ENCODE assay signal across 3 cellular contexts in genomic region chr3:130907966-130908365, GRCh38.
TF ChIP-seq lines count a peak whose summit lies in the region.

No MANE protein-coding gene starts in this region.

TF ChIP-seq in GM12878, 131 proteins besides CTCF, POLR2A, EP300 and RAD21:
- TF ChIP-seq TAF1 (IDR thresholded peaks at IDR 0.05; ENCODE audit: borderline replicate concordance, low read depth, low read length) (no peak), EZH2 (IDR thresholded peaks at IDR 0.05; ENCODE audit: borderline replicate concordance, control insufficient read depth, low read depth, low read length) (no peak), IKZF2 (IDR thresholded peaks at IDR 0.05) (no peak), TARDBP (IDR thresholded peaks at IDR 0.05; ENCODE audit: borderline replicate concordance) (no peak), BHLHE40 (IDR thresholded peaks at IDR 0.05; ENCODE audit: borderline replicate concordance in 1 of 2, low read depth in 2 of 2, low read length in 1 of 2) (no peak), MXI1 (IDR thresholded peaks at IDR 0.05; ENCODE audit: low read depth, low read length) (no peak), CBFB (IDR thresholded peaks at IDR 0.05; ENCODE audit: low read depth) (no peak), BMI1 (IDR thresholded peaks at IDR 0.05; ENCODE audit: borderline replicate concordance) (no peak)
- TF ChIP-seq, protein P1, sequence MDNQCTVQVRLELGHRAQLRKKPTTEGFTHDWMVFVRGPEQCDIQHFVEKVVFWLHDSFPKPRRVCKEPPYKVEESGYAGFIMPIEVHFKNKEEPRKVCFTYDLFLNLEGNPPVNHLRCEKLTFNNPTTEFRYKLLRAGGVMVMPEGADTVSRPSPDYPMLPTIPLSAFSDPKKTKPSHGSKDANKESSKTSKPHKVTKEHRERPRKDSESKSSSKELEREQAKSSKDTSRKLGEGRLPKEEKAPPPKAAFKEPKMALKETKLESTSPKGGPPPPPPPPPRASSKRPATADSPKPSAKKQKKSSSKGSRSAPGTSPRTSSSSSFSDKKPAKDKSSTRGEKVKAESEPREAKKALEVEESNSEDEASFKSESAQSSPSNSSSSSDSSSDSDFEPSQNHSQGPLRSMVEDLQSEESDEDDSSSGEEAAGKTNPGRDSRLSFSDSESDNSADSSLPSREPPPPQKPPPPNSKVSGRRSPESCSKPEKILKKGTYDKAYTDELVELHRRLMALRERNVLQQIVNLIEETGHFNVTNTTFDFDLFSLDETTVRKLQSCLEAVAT (IDR thresholded peaks at IDR 0.05): no peak
- TF ChIP-seq, protein P2, sequence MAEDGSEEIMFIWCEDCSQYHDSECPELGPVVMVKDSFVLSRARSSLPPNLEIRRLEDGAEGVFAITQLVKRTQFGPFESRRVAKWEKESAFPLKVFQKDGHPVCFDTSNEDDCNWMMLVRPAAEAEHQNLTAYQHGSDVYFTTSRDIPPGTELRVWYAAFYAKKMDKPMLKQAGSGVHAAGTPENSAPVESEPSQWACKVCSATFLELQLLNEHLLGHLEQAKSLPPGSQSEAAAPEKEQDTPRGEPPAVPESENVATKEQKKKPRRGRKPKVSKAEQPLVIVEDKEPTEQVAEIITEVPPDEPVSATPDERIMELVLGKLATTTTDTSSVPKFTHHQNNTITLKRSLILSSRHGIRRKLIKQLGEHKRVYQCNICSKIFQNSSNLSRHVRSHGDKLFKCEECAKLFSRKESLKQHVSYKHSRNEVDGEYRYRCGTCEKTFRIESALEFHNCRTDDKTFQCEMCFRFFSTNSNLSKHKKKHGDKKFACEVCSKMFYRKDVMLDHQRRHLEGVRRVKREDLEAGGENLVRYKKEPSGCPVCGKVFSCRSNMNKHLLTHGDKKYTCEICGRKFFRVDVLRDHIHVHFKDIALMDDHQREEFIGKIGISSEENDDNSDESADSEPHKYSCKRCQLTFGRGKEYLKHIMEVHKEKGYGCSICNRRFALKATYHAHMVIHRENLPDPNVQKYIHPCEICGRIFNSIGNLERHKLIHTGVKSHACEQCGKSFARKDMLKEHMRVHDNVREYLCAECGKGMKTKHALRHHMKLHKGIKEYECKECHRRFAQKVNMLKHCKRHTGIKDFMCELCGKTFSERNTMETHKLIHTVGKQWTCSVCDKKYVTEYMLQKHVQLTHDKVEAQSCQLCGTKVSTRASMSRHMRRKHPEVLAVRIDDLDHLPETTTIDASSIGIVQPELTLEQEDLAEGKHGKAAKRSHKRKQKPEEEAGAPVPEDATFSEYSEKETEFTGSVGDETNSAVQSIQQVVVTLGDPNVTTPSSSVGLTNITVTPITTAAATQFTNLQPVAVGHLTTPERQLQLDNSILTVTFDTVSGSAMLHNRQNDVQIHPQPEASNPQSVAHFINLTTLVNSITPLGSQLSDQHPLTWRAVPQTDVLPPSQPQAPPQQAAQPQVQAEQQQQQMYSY (CRISPR knock-in tag; IDR thresholded peaks at IDR 0.05): no peak
- TF ChIP-seq, protein P3, sequence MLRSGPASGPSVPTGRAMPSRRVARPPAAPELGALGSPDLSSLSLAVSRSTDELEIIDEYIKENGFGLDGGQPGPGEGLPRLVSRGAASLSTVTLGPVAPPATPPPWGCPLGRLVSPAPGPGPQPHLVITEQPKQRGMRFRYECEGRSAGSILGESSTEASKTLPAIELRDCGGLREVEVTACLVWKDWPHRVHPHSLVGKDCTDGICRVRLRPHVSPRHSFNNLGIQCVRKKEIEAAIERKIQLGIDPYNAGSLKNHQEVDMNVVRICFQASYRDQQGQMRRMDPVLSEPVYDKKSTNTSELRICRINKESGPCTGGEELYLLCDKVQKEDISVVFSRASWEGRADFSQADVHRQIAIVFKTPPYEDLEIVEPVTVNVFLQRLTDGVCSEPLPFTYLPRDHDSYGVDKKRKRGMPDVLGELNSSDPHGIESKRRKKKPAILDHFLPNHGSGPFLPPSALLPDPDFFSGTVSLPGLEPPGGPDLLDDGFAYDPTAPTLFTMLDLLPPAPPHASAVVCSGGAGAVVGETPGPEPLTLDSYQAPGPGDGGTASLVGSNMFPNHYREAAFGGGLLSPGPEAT (IDR thresholded peaks at IDR 0.05; ENCODE audit: low read depth): no peak

TF ChIP-seq in HepG2, 621 proteins besides CTCF, POLR2A, EP300 and RAD21:
- TF ChIP-seq ZNF121 (CRISPR knock-in tag; IDR thresholded peaks at IDR 0.05): no peak
- TF ChIP-seq, protein P4, sequence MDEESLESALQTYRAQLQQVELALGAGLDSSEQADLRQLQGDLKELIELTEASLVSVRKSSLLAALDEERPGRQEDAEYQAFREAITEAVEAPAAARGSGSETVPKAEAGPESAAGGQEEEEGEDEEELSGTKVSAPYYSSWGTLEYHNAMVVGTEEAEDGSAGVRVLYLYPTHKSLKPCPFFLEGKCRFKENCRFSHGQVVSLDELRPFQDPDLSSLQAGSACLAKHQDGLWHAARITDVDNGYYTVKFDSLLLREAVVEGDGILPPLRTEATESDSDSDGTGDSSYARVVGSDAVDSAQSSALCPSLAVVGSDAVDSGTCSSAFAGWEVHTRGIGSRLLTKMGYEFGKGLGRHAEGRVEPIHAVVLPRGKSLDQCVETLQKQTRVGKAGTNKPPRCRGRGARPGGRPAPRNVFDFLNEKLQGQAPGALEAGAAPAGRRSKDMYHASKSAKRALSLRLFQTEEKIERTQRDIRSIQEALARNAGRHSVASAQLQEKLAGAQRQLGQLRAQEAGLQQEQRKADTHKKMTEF (CRISPR knock-in tag; IDR thresholded peaks at IDR 0.05): no peak
- no peak for TF ChIP-seq ZNF720 (CRISPR knock-in tag; IDR thresholded peaks at IDR 0.05)
- no peak for TF ChIP-seq LRRFIP1 (CRISPR knock-in tag; conservative IDR thresholded peaks at IDR 0.05)
- no peak for TF ChIP-seq HNRNPL (IDR thresholded peaks at IDR 0.05; ENCODE audit: low read depth, low read length)
- TF ChIP-seq, protein P5, sequence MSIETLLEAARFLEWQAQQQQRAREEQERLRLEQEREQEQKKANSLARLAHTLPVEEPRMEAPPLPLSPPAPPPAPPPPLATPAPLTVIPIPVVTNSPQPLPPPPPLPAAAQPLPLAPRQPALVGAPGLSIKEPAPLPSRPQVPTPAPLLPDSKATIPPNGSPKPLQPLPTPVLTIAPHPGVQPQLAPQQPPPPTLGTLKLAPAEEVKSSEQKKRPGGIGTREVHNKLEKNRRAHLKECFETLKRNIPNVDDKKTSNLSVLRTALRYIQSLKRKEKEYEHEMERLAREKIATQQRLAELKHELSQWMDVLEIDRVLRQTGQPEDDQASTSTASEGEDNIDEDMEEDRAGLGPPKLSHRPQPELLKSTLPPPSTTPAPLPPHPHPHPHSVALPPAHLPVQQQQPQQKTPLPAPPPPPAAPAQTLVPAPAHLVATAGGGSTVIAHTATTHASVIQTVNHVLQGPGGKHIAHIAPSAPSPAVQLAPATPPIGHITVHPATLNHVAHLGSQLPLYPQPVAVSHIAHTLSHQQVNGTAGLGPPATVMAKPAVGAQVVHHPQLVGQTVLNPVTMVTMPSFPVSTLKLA (IDR thresholded peaks at IDR 0.05): no peak
- no peak for TF ChIP-seq WIZ (CRISPR knock-in tag; IDR thresholded peaks at IDR 0.05)
- no peak for TF ChIP-seq CHD4 (IDR thresholded peaks at IDR 0.05; ENCODE audit: borderline replicate concordance, low read length)
- TF ChIP-seq, protein P6, sequence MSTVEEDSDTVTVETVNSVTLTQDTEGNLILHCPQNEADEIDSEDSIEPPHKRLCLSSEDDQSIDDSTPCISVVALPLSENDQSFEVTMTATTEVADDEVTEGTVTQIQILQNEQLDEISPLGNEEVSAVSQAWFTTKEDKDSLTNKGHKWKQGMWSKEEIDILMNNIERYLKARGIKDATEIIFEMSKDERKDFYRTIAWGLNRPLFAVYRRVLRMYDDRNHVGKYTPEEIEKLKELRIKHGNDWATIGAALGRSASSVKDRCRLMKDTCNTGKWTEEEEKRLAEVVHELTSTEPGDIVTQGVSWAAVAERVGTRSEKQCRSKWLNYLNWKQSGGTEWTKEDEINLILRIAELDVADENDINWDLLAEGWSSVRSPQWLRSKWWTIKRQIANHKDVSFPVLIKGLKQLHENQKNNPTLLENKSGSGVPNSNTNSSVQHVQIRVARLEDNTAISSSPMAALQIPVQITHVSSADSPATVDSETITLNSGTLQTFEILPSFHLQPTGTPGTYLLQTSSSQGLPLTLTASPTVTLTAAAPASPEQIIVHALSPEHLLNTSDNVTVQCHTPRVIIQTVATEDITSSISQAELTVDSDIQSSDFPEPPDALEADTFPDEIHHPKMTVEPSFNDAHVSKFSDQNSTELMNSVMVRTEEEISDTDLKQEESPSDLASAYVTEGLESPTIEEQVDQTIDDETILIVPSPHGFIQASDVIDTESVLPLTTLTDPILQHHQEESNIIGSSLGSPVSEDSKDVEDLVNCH (CRISPR knock-in tag; IDR thresholded peaks at IDR 0.05): no peak

TF ChIP-seq in SK-N-SH treated with all-trans-retinoic acid at 6 μM for 48 hours, 23 proteins besides CTCF, POLR2A, EP300 and RAD21:
- no peak for TF ChIP-seq ESRRG (CRISPR knock-in tag; IDR thresholded peaks at IDR 0.05)
- TF ChIP-seq BACH2 (CRISPR knock-in tag; IDR thresholded peaks at IDR 0.05; ENCODE audit: borderline replicate concordance): no peak
- no peak for TF ChIP-seq ZC3H10 (CRISPR knock-in tag; IDR thresholded peaks at IDR 0.05)
